8 cellular contexts compared by ENCODE assay signal in the genomic region with DNA sequence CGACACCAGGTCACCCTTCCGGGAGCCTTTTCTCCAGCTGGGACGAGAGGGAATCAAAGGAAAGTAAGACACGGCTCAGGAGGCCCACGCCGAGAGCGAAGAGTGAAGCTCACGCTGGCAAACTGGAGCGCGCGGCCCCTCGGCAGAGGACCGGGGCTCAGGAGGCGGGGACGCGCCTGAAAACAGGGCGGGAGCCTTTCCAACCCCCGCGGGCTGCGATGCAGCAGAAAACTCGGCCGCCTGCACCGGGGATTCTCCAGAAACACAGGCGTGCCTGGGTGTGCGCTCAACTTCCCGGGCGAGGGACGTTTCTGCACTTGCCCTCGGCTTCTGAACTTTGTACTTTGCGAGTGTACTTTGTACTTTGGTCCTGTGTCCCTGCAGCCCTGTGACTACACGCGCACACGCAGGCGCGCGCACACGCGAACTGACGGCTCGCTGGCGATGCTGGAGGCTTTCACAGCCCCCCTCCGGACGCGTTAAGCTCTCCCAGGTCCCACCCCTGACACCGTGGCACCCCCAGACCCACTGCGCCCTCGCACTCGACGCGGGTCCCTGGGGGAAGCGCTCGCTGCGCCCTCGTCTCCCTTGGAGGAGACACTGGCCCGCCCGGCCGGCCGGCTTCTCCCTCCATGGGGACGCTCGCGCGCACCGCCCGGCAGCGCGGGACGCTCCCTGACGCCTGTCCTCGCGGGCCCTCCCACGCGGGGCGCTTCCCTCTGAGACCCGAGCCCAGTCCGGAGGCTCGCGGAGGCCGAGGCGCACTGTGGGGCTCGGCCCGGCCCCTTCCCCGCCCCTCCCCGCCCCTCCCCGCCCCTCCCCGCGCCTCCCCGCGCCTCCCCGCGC. TPM values are rescaled to one million over a fixed set of nuclear protein-coding genes. Genes with fewer than 3 reads are reported as not detected.
DNase-seq lines count a peak whose midpoint lies in the region; ATAC-seq and TF ChIP-seq lines count a peak whose summit lies in the region.

No MANE protein-coding gene starts in this region.

- H3K4me1 Mint-ChIP-seq in CD8-positive, alpha-beta memory T cell = peaks cover 7 to 37% (median 13%) of the 10 kb centered on the region in 3 donors
- H3K4me1 Mint-ChIP-seq in T-helper 1 cell treated with Interleukin-12 subunit alpha and Interleukin-12 subunit beta and Interleukin-4 antibody, amounts not matched to agents 30 μg/mL and 1 μg/mL, for 36 hours (ENCODE audit: low read depth) = peaks cover 4% of the 10 kb centered on the region

- H3K9me3 ChIP-seq in CD8-positive, alpha-beta memory T cell (ENCODE audit: low read length) = no peaks in the 10 kb centered on the region
- H3K9me3 ChIP-seq in body of pancreas = no peaks in the 10 kb centered on the region

- H3K4me3 ChIP-seq in CD8-positive, alpha-beta memory T cell (ENCODE audit: low read length) = peak overlapping the region; percentile 78
- peak overlapping the region; percentile 26 to 59 for H3K4me3 ChIP-seq in body of pancreas

- CTCF ChIA-PET in CD8-positive, alpha-beta memory T cell (lab: Charles Lee) = interaction anchor here (0.9 to 1.7 kb wide), 3 partner anchors 12 to 30 kb away, joined by 3 to 4 read pairs (median 3); no protein-coding TSS in a partner anchor

- peak overlapping the region; percentile 86 to 92 (median 87) for H3K4me3 Mint-ChIP-seq in CD8-positive, alpha-beta memory T cell
- H3K4me3 Mint-ChIP-seq in T-helper 1 cell treated with Interleukin-12 subunit alpha and Interleukin-12 subunit beta and Interleukin-4 antibody, amounts not matched to agents 30 μg/mL and 1 μg/mL, for 36 hours = peak overlapping the region; percentile 78

- peak overlapping the region; percentile 59 for H3K27ac ChIP-seq in CD8-positive, alpha-beta memory T cell (ENCODE audit: low read depth, low read length)
- H3K27ac ChIP-seq in body of pancreas = peak overlapping the region; percentile 65 to 82 (median 76)

- TF ChIP-seq CTCF in body of pancreas (IDR thresholded peaks at IDR 0.05) = no peak

- ATAC-seq in GM19455 (IDR thresholded peaks at IDR 0.05; ENCODE audit: unreplicated experiment) (peak; percentile 40), body of pancreas (peak; percentile 75)

- peak overlapping the region in 5 of 8 donors; percentile 22 to 83 (median 64) for H3K27ac Mint-ChIP-seq in CD8-positive, alpha-beta memory T cell
- peak overlapping the region; percentile 26 for H3K27ac Mint-ChIP-seq in T-helper 1 cell treated with Interleukin-12 subunit alpha and Interleukin-12 subunit beta and Interleukin-4 antibody, amounts not matched to agents 30 μg/mL and 1 μg/mL, for 36 hours

- peaks cover 0 to 1% of the 10 kb centered on the region in 2 donors for H3K27me3 Mint-ChIP-seq in CD8-positive, alpha-beta memory T cell
- peaks cover 4% of the 10 kb centered on the region for H3K27me3 Mint-ChIP-seq in T-helper 1 cell treated with Interleukin-12 subunit alpha and Interleukin-12 subunit beta and Interleukin-4 antibody, amounts not matched to agents 30 μg/mL and 1 μg/mL, for 36 hours (ENCODE audit: low read depth)

- WGBS in body of pancreas, 2 donors = 0% methylated on average over 31 to 79 of the region's 90 CpGs

- POLR2A ChIA-PET in CD8-positive, alpha-beta memory T cell (lab: Charles Lee) = interaction anchor here (1.0 to 2.4 kb wide), 5 partner anchors 9 to 42 kb away, joined by 3 to 10 read pairs (median 5); a partner anchor contains a TSS

- H3K4me1 ChIP-seq in CD8-positive, alpha-beta memory T cell (ENCODE audit: insufficient read depth, low read length) = peaks cover 6% of the 10 kb centered on the region
- H3K4me1 ChIP-seq in body of pancreas = peaks cover 26% of the 10 kb centered on the region

- no peaks in the 10 kb centered on the region for H3K27me3 ChIP-seq in CD8-positive, alpha-beta memory T cell (ENCODE audit: insufficient read depth, low read length, poor library complexity, severe bottlenecking)
- H3K27me3 ChIP-seq in body of pancreas = no peaks in the 10 kb centered on the region

- intact Hi-C loops in body of pancreas (cut with DNase I) = no loop called here

- no peaks in the 10 kb centered on the region for H3K9me3 Mint-ChIP-seq in CD8-positive, alpha-beta memory T cell
- H3K9me3 Mint-ChIP-seq in T-helper 1 cell treated with Interleukin-12 subunit alpha and Interleukin-12 subunit beta and Interleukin-4 antibody, amounts not matched to agents 30 μg/mL and 1 μg/mL, for 36 hours = no peaks in the 10 kb centered on the region

- peak; percentile 44 to 75 (median 55) for DNase-seq in CD8-positive, alpha-beta memory T cell
- peak; percentile 45 for DNase-seq in HT-29 (ENCODE audit: low spot score)
- DNase-seq in body of pancreas = peak; percentile 59 to 66 (median 62)
- DNase-seq in hypothalamus (lab: John Stamatoyannopoulos, UW) = peak in 41 of 51 donors; percentile 19 to 84 (median 59)
- peak; percentile 72 for DNase-seq in putamen (ENCODE audit: low spot score)
- no peak for DNase-seq in NCI-H226

- peak in 2 of 3 donors; percentile 30 to 49 for TF ChIP-seq POLR2A in body of pancreas (IDR thresholded peaks at IDR 0.05)

- peaks cover 0 to 5% (median 0%) of the 10 kb centered on the region in 3 donors for H3K36me3 Mint-ChIP-seq in CD8-positive, alpha-beta memory T cell
- peaks cover 1% of the 10 kb centered on the region for H3K36me3 Mint-ChIP-seq in T-helper 1 cell treated with Interleukin-12 subunit alpha and Interleukin-12 subunit beta and Interleukin-4 antibody, amounts not matched to agents 30 μg/mL and 1 μg/mL, for 36 hours (ENCODE audit: low read depth)

- no peaks in the 10 kb centered on the region for H3K36me3 ChIP-seq in CD8-positive, alpha-beta memory T cell (ENCODE audit: insufficient read depth, low read length)
- no peaks in the 10 kb centered on the region for H3K36me3 ChIP-seq in body of pancreas (replicated peaks in 1 of 2; ENCODE audit: insufficient read depth in 1 of 2, low read depth in 2 of 2)

RNA-seq across cellular contexts. Expression of a gene that starts 0.6 kb away (rescaled TPM):
- total RNA-seq in CD8-positive, alpha-beta memory T cell = 1 to 10 TPM; 6.4 to 6.7 TPM
- 16.8 TPM for polyA plus RNA-seq in CD8-positive, alpha-beta memory T cell
- total RNA-seq in HT-29 (2014; rRNA removed; shearing (Covaris generic)) = 4.7 and 5.6 TPM in 2 replicates
- 1 to 10 TPM; 8.3 to 9.6 TPM for total RNA-seq in body of pancreas

RNA-seq across cellular contexts. Expression of a gene that starts 5.3 kb away (rescaled TPM):
- total RNA-seq in CD8-positive, alpha-beta memory T cell = 10 to 100 TPM; 74.7 to 76.3 TPM
- polyA plus RNA-seq in CD8-positive, alpha-beta memory T cell = 103 TPM
- total RNA-seq in HT-29 (2014; rRNA removed; shearing (Covaris generic)) = 160 and 179 TPM in 2 replicates
- 10 to 100 TPM; 44.4 to 71.9 TPM for total RNA-seq in body of pancreas

RNA-seq across cellular contexts. Expression of a gene that starts 15.5 kb away (rescaled TPM):
- 10 to 100 TPM; 53.9 to 54.6 TPM for total RNA-seq in CD8-positive, alpha-beta memory T cell
- polyA plus RNA-seq in CD8-positive, alpha-beta memory T cell = 38.5 TPM
- 44.3 and 56.9 TPM in 2 replicates for total RNA-seq in HT-29 (2014; rRNA removed; shearing (Covaris generic))
- total RNA-seq in body of pancreas = 10 to 100 TPM; 22.8 to 83.7 TPM

RNA-seq across cellular contexts. Expression of a gene that starts 20.7 kb away (rescaled TPM):
- total RNA-seq in CD8-positive, alpha-beta memory T cell = 10 to 100 TPM; 34.6 to 39.8 TPM
- 22.9 TPM for polyA plus RNA-seq in CD8-positive, alpha-beta memory T cell
- total RNA-seq in HT-29 (2014; rRNA removed; shearing (Covaris generic)) = 59.7 and 60.8 TPM in 2 replicates
- 10 to 100 TPM; 12.5 to 16.1 TPM for total RNA-seq in body of pancreas

RNA-seq across cellular contexts. Expression of a gene that starts 31.3 kb away (rescaled TPM):
- total RNA-seq in CD8-positive, alpha-beta memory T cell = not detected
- polyA plus RNA-seq in CD8-positive, alpha-beta memory T cell = not detected
- 25.0 and 36.5 TPM in 2 replicates for total RNA-seq in HT-29 (2014; rRNA removed; shearing (Covaris generic))
- total RNA-seq in body of pancreas = 1 to 10 TPM in 1 of 2 donors, not detected in 1; 6.5 TPM
